ENCODE assay signal across 4 cellular contexts in the genomic region with DNA sequence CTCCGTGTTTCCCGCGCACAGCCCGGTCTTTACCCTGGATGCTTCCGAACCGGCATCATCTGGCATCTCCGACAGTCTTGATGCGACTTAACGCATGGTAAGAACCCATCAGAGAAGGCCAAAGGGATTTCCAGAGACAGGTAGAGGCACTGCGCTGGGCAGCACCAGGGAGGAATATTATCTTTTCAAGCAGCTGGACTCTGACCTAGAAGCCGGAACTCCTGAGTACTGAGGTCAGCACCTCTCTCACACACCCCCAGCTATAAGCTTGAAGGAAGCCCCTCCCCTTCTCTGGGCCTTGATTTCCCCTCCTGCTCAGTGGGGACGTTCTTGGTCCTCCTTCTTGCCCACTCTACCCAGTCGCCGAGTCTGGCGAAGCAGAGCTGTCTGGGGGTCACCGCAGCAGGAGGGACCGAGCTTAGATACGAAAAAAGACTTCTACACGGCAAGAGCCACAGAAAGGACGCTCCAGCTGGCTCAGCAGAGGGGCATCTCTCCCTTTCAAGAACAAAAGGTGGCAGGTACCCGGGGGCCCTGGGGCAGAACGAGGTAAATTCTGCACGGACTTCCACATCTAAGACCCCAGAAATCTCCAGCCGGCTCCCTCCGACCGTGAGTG. TPM values are rescaled to one million over a fixed set of nuclear protein-coding genes. Genes with fewer than 3 reads are reported as not detected.
"Had no signal": no experiment of that assay in that cellular context is flagged by ENCODE, and none has a peak within 500 bp of the region (broad histone marks: within the 10 kb centered on the region; RNA-seq: fewer than 3 reads in every experiment).

No MANE protein-coding gene starts in this region.

RNA-seq across cellular contexts. Expression of gene IQSEC3, which starts 10.6 kb away (rescaled TPM):
- total RNA-seq: MCF 10A, OCI-LY7, PC-9, SJCRH30 had no signal
